In the genomic region with DNA sequence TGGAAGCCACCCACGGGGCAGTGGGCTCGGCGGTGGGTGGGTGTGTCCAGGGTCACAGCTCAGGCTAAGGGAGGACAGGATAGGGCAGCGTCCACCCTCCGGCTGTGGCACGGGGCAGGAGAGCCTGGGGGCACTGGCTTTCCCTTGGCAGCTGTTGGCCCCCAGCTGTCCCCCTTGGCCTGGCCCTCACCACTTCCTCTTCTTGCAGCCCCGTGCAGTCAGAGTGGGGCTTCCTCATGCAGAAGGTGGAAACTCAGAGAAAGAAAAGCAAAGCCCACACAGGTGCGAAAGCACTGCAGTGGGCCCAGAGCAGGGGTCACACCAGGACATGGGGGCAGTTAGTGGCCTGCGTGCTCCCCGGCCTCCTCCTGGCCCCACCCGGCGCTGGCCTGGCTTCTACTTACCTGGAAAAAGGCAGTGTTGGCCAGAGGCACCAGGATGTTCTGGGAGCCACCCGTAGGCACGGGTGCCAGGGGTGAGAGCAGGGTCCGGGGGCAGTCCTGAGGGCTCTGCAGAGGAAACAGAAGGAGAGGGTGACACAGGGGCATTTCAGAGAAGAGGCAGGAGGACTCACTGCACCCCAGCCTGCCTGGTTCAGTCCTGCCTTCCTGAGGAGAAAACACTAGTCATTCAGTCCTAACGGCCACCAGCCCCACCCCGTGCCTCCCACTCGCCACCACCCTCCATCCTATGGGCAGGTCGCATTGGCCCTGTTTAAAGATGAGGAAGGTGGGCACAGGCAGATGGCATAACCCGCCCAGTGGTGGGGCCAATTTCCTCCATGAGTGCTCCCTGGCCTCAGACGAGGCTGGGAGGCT, we compare ENCODE assay signal across 8 cellular contexts. TPM values are rescaled to one million over a fixed set of nuclear protein-coding genes. Genes with fewer than 3 reads are reported as not detected.
A peak's percentile ranks its signal among the peaks of the same experiment; 100 is the strongest.
DNase-seq lines count a peak whose midpoint lies in the region; ATAC-seq, FAIRE-seq and TF ChIP-seq lines count a peak whose summit lies in the region.

No MANE protein-coding gene starts in this region.

- H3K27me3 Mint-ChIP-seq in activated T-cell treated with anti-CD3 and anti-CD28 coated beads, Interleukin-2, amount 50 U/mL, for 24 hours: no peaks in the 10 kb centered on the region

- no peak for ATAC-seq in omental fat pad (ENCODE audit: low FRiP score)

- 90% methylated on average over 20 of the region's 21 CpGs; no CpG with 5 or more reads in 1 of the 2 experiments for WGBS in H1 (ENCODE audit: extremely low coverage in 1 of 2, insufficient coverage in 1 of 2, insufficient read length in 1 of 2, insufficient replicate concordance in 2 of 2, low coverage in 1 of 2, low lambda C conversion rate in 2 of 2, missing lambda C conversion rate in 1 of 2), 2 experiments
- WGBS in thyroid gland, 2 donors: 64 to 69% methylated on average over 12 to 19 of the region's 21 CpGs

- H4K8ac ChIP-seq in H1 (ENCODE audit: extremely low read depth, insufficient read depth, low read length): peak overlapping the region; percentile 17; the same call in 1 of the 2 replicates

- H3K23me2 ChIP-seq in H1 (ENCODE audit: low read depth, low read length): no peaks in the 10 kb centered on the region

- CTCF ChIA-PET in H1 (lab: Charles Lee; ENCODE audit: partially characterized antibody): interaction anchor here (1.5 to 5.1 kb wide), 5 partner anchors 9 to 364 kb away, joined by 6 to 19 read pairs (median 10); no protein-coding TSS in a partner anchor

- H3K4me1 ChIP-seq in H1 (replicated peaks in 1 of 4; ENCODE audit: control insufficient read depth in 3 of 4, insufficient read depth in 4 of 4, low read length in 3 of 4): peaks cover 0 to 14% (median under 1%) of the 10 kb centered on the region in 4 experiments; a peak in 4 of 7 replicates
- peaks cover 0 to 24% of the 10 kb centered on the region in 2 donors for H3K4me1 ChIP-seq in thyroid gland

- no peak overlapping the region for H4K91ac ChIP-seq in H1 (replicated peaks; ENCODE audit: insufficient read length, low read length)

- intact Hi-C loops in thyroid gland (cut with DNase I): no loop called here

- H3K4me2 ChIP-seq in H1 (ENCODE audit: insufficient read depth in 1 of 2, low read depth in 2 of 2, low read length in 2 of 2): no peak overlapping the region

- 0 out of 2 replicates have a peak, but pooled peaks cover 2% of the 10 kb centered on the region for H3K79me1 ChIP-seq in H1 (ENCODE audit: low read depth, low read length)

- H3K36me3 ChIP-seq in H1 (ENCODE audit: control insufficient read depth in 2 of 4, insufficient read depth in 4 of 4, low read length in 3 of 4) (no peaks in the 10 kb centered on the region), thyroid gland (peaks cover 0 to 7% of the 10 kb centered on the region in 2 donors)

- H3K23ac ChIP-seq in H1 (ENCODE audit: insufficient read length): no peak overlapping the region

- H3K79me2 ChIP-seq in H1 (ENCODE audit: control insufficient read depth in 1 of 2, insufficient read depth in 2 of 2, low read length in 2 of 2): no peaks in the 10 kb centered on the region

- H3K27ac Mint-ChIP-seq in activated T-cell treated with anti-CD3 and anti-CD28 coated beads, Interleukin-2, amount 50 U/mL, for 24 hours: peak overlapping the region; percentile 40

- no peak overlapping the region for H3K9ac ChIP-seq in H1 (replicated peaks in 1 of 4; ENCODE audit: extremely low read depth in 1 of 4, low read depth in 3 of 4, low read length in 3 of 4)

- H2BK15ac ChIP-seq in H1 (ENCODE audit: low read length): no peak overlapping the region

- no peak overlapping the region for H2BK5ac ChIP-seq in H1 (ENCODE audit: low read depth, low read length)

- DNase-seq in activated T-cell treated with anti-CD3 and anti-CD28 coated beads, Interleukin-2, amount 50 U/mL, for 24 hours: peak; percentile 39
- no peak for DNase-seq in activated T-cell treated with anti-CD3 and anti-CD28 coated beads, Interleukin-2, amount 50 U/mL, for 1 hour
- DNase-seq in Kasumi-1 (lab: John Stamatoyannopoulos, UW) (peak; percentile 72 to 81), H1 (ENCODE audit: low read depth in 1 of 2, low spot score in 2 of 2) (no peak), thyroid gland (no peak), LoVo (ENCODE audit: low spot score) (no peak), omental fat pad (ENCODE audit: low spot score) (no peak)
- no peak for DNase-seq in stimulated activated CD4-positive, alpha-beta T cell treated with anti-CD3 and anti-CD28 coated beads, Interleukin-4, amount 100 ng/mL, for 4 hours

- no peaks in the 10 kb centered on the region for H3K9me3 Mint-ChIP-seq in activated T-cell treated with anti-CD3 and anti-CD28 coated beads, Interleukin-2, amount 50 U/mL, for 24 hours

- no peak for FAIRE-seq in H1 (lab: Jason Lieb, UNC)

- H2BK12ac ChIP-seq in H1 (ENCODE audit: low read depth, low read length): no peak overlapping the region

- no peak for TF ChIP-seq RAD21 in H1 (IDR thresholded peaks at IDR 0.05 in 1 of 2, conservative IDR thresholded peaks at IDR 0.05 in 1 of 2; ENCODE audit: low read depth in 2 of 2, low read length in 2 of 2)

- H2BK120ac ChIP-seq in H1 (replicated peaks; ENCODE audit: low read depth, low read length): no peak overlapping the region

- H3K4me3 Mint-ChIP-seq in activated T-cell treated with anti-CD3 and anti-CD28 coated beads, Interleukin-2, amount 50 U/mL, for 24 hours: no peak overlapping the region

- no peak overlapping the region for H3K56ac ChIP-seq in H1 (replicated peaks; ENCODE audit: insufficient read length, low read depth, low read length)

- no peak overlapping the region for H3K18ac ChIP-seq in H1 (ENCODE audit: extremely low read depth, low read length)

- TF ChIP-seq POLR2A in H1 (IDR thresholded peaks at IDR 0.05; ENCODE audit: control extremely low read depth in 1 of 2, low read depth in 2 of 2, low read length in 2 of 2) (no peak), thyroid gland (IDR thresholded peaks at IDR 0.05) (no peak)

- no peaks in the 10 kb centered on the region for H3K27me3 ChIP-seq in H1 (replicated peaks in 1 of 4; ENCODE audit: control insufficient read depth in 3 of 4, extremely low read depth in 1 of 4, insufficient read depth in 3 of 4, low read length in 3 of 4)
- H3K27me3 ChIP-seq in thyroid gland: no peaks in the 10 kb centered on the region

- no peak overlapping the region for H3K4me3 ChIP-seq in H1 (ENCODE audit: extremely low read depth in 1 of 4, insufficient read depth in 2 of 4, low read depth in 3 of 4, low read length in 4 of 4)
- no peak overlapping the region for H3K4me3 ChIP-seq in thyroid gland (replicated peaks in 1 of 3)

- H3K14ac ChIP-seq in H1 (ENCODE audit: insufficient read length): no peak overlapping the region

- no peak overlapping the region for H4K5ac ChIP-seq in H1 (ENCODE audit: insufficient read length, low read depth, low read length)

- no peak overlapping the region for H2AFZ ChIP-seq in H1 (ENCODE audit: low read length)

- H3K4ac ChIP-seq in H1 (replicated peaks; ENCODE audit: insufficient read length, low read depth, low read length): no peak overlapping the region

- no peak for TF ChIP-seq EP300 in H1 (IDR thresholded peaks at IDR 0.05; ENCODE audit: borderline replicate concordance in 1 of 2, low read depth in 2 of 2, low read length in 2 of 2)

- H4K20me1 ChIP-seq in H1 (replicated peaks in 1 of 2; ENCODE audit: control insufficient read depth in 1 of 2, insufficient read depth in 2 of 2, low read length in 2 of 2): peaks cover 0 to 2% of the 10 kb centered on the region in 2 experiments

- no peaks in the 10 kb centered on the region for H3K36me3 Mint-ChIP-seq in activated T-cell treated with anti-CD3 and anti-CD28 coated beads, Interleukin-2, amount 50 U/mL, for 24 hours (ENCODE audit: low read depth)

- H3K4me1 Mint-ChIP-seq in activated T-cell treated with anti-CD3 and anti-CD28 coated beads, Interleukin-2, amount 50 U/mL, for 24 hours (ENCODE audit: low read depth): peaks cover 35% of the 10 kb centered on the region

- H2AK5ac ChIP-seq in H1 (ENCODE audit: low read depth, low read length): no peak overlapping the region

- H3K9me3 ChIP-seq in H1 (ENCODE audit: insufficient read depth in 2 of 2, low read depth in 1 of 2, low read length in 1 of 2) (no peaks in the 10 kb centered on the region), thyroid gland (no peaks in the 10 kb centered on the region)

- no peak overlapping the region for H2BK20ac ChIP-seq in H1 (ENCODE audit: low read length)

- POLR2A ChIA-PET in H1 (lab: Charles Lee; ENCODE audit: partially characterized antibody): no interaction called here

- TF ChIP-seq CTCF in H1 (IDR thresholded peaks at IDR 0.05; ENCODE audit: control extremely low read depth in 1 of 3, insufficient read depth in 1 of 3, low read depth in 1 of 3, low read length in 3 of 3) (no peak), thyroid gland (IDR thresholded peaks at IDR 0.05) (no peak), omental fat pad (IDR thresholded peaks at IDR 0.05) (no peak)

- no peak overlapping the region for H3K27ac ChIP-seq in H1 (ENCODE audit: low read depth, low read length)
- peak overlapping the region in 2 of 3 donors; percentile 47 to 70 for H3K27ac ChIP-seq in thyroid gland

RNA-seq across cellular contexts. Expression of a gene that starts 28.3 kb away (rescaled TPM):
- 60.2 and 66.4 TPM in 2 replicates for total RNA-seq in H1 (2021; fragmentation: NEBNext Ultra II Directional; extraction: Animal tissue kit (Norgen Biotek cat#: 25700))
- polyA plus RNA-seq in H1 (2011; rRNA removed): 17.7 and 21.7 TPM in 2 replicates
- 18.6 TPM for polyA plus RNA-seq in H1 (2011; cell fraction: cytosol; rRNA removed)
- polyA plus RNA-seq in H1 (2011; cell fraction: nucleus; rRNA removed): 82.4 TPM
- 31.8 to 69.1 TPM (median 54.8 TPM) in 4 replicates for polyA plus RNA-seq in H1 (2012, experiment 1 of 2)
- 41.9 TPM for polyA plus RNA-seq in H1 (2012, experiment 2 of 2)
- 103 TPM for polyA plus RNA-seq in H1 (2013, experiment 1 of 2)
- polyA plus RNA-seq in H1 (2013, experiment 2 of 2): 99.8 TPM
- polyA minus RNA-seq in H1 (2011; rRNA and poly(A)+ RNA removed): 28.1 and 28.5 TPM in 2 replicates
- polyA minus RNA-seq in H1 (2011; cell fraction: cytosol; rRNA and poly(A)+ RNA removed): 23.0 TPM
- polyA minus RNA-seq in H1 (2011; cell fraction: nucleus; rRNA and poly(A)+ RNA removed): 22.9 TPM
- total RNA-seq in thyroid gland (10 to 100 TPM; 50.7 to 69.8 (median 60.8) TPM), omental fat pad (100 to 1,000 TPM in 3 of 4 donors, 10 to 100 TPM in 1; 82.7 to 364 (median 170) TPM)

RNA-seq across cellular contexts. Expression of a gene that starts 35.2 kb away (rescaled TPM):
- not detected in 2 replicates for total RNA-seq in H1 (2021; fragmentation: NEBNext Ultra II Directional; extraction: Animal tissue kit (Norgen Biotek cat#: 25700))
- not detected in 2 replicates for polyA plus RNA-seq in H1 (2011; rRNA removed)
- not detected for polyA plus RNA-seq in H1 (2011; cell fraction: cytosol; rRNA removed)
- not detected for polyA plus RNA-seq in H1 (2011; cell fraction: nucleus; rRNA removed)
- polyA plus RNA-seq in H1 (2012, experiment 1 of 2): not detected in 4 replicates
- not detected for polyA plus RNA-seq in H1 (2012, experiment 2 of 2)
- not detected for polyA plus RNA-seq in H1 (2013, experiment 1 of 2)
- polyA plus RNA-seq in H1 (2013, experiment 2 of 2): not detected
- not detected in 2 replicates for polyA minus RNA-seq in H1 (2011; rRNA and poly(A)+ RNA removed)
- polyA minus RNA-seq in H1 (2011; cell fraction: cytosol; rRNA and poly(A)+ RNA removed): not detected
- polyA minus RNA-seq in H1 (2011; cell fraction: nucleus; rRNA and poly(A)+ RNA removed): not detected
- total RNA-seq in thyroid gland (not detected), omental fat pad (not detected)

RNA-seq across cellular contexts. Expression of a gene that starts 49.7 kb away (rescaled TPM):
- not detected in 2 replicates for total RNA-seq in H1 (2021; fragmentation: NEBNext Ultra II Directional; extraction: Animal tissue kit (Norgen Biotek cat#: 25700))
- polyA plus RNA-seq in H1 (2011; rRNA removed): not detected in 2 replicates
- polyA plus RNA-seq in H1 (2011; cell fraction: cytosol; rRNA removed): not detected
- not detected for polyA plus RNA-seq in H1 (2011; cell fraction: nucleus; rRNA removed)
- polyA plus RNA-seq in H1 (2012, experiment 1 of 2): not detected in 4 replicates
- polyA plus RNA-seq in H1 (2012, experiment 2 of 2): not detected
- not detected for polyA plus RNA-seq in H1 (2013, experiment 1 of 2)
- polyA plus RNA-seq in H1 (2013, experiment 2 of 2): not detected
- not detected in 2 replicates for polyA minus RNA-seq in H1 (2011; rRNA and poly(A)+ RNA removed)
- polyA minus RNA-seq in H1 (2011; cell fraction: cytosol; rRNA and poly(A)+ RNA removed): not detected
- polyA minus RNA-seq in H1 (2011; cell fraction: nucleus; rRNA and poly(A)+ RNA removed): 0.20 TPM
- total RNA-seq in thyroid gland: not detected
- under 1 TPM in 1 of 4 donors, not detected in 3; 0.28 TPM for total RNA-seq in omental fat pad

Comparison
In these comparisons a context has a peak if more than half of its experiments do, and no peak if none do; other contexts are left out.
1. DNase-seq: peak in activated T-cell treated with anti-CD3 and anti-CD28 coated beads, Interleukin-2, amount 50 U/mL, for 24 hours (single experiment) and Kasumi-1 (2 of 2); none in activated T-cell treated with anti-CD3 and anti-CD28 coated beads, Interleukin-2, amount 50 U/mL, for 1 hour (single experiment), H1 (0 of 2), thyroid gland (0 of 2), LoVo (single experiment), stimulated activated CD4-positive, alpha-beta T cell treated with anti-CD3 and anti-CD28 coated beads, Interleukin-4, amount 100 ng/mL, for 4 hours (0 of 2) and omental fat pad (single experiment).